ENCODE assay signal across 18 cellular contexts in the genomic region with DNA sequence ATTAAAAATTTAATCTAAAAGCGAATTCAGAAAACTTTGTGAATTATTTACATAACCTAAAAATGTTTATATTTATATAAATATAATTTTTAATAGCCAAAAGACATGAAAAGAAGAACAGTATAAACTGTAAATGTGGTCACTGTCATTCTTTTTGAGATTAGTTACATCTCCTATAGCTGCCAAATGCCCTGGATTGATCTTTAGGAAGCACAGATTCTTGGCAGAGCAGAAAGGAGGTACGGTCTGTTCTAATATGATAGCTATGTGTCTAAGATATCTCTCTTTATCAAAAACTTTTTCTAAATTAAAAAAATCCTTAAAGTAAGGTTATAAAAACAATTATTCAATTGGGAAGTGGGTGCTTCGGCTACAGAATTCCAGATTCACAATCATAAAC.
"Had no signal": no experiment of that assay in that cellular context is flagged by ENCODE, and none has a peak within 500 bp of the region (broad histone marks: within the 10 kb centered on the region; RNA-seq: fewer than 3 reads in every experiment).

No MANE protein-coding gene starts in this region.

- H3K36me3 ChIP-seq: breast epithelium, prostate gland, thoracic aorta, upper lobe of left lung had no signal

- H3K9me3 ChIP-seq: breast epithelium, prostate gland, thoracic aorta, upper lobe of left lung had no signal

- H3K4me3 ChIP-seq: breast epithelium, prostate gland, skin epidermis, thoracic aorta, upper lobe of left lung had no signal

- ATAC-seq: activated CD8-positive, alpha-beta T cell treated with anti-CD3 and anti-CD28 coated beads for 36 hours; activated T-cell treated with anti-CD3 and anti-CD28 coated beads, Interleukin-2, amount 50 U/mL, for 4 hours; right cardiac atrium; stimulated activated effector memory CD8-positive, alpha-beta T cell treated with anti-CD3 and anti-CD28 coated beads, Interleukin-12 subunit alpha, Interleukin-12 subunit beta, amount 100 ng/mL, for 72 hours had no signal

- H3K27ac ChIP-seq: breast epithelium, prostate gland, thoracic aorta, upper lobe of left lung had no signal

- DNase-seq: activated CD4-positive, alpha-beta T cell treated with anti-CD3 and anti-CD28 coated beads for 48 hours; activated CD4-positive, CD25-positive, alpha-beta regulatory T cell; activated CD8-positive, alpha-beta T cell treated with anti-CD3 and anti-CD28 coated beads for 36 hours; activated effector memory CD4-positive, alpha-beta T cell treated with Interleukin-2 at 50 U/mL for 16 hours; activated naive CD4-positive, alpha-beta T cell treated with anti-CD3 and anti-CD28 coated beads, Interleukin-2, amount 10 ng/mL, durations not matched to agents 7 days and 5 days; activated T-cell treated with anti-CD3 and anti-CD28 coated beads, Interleukin-2, amount 50 U/mL, for 4 hours; cortex of kidney; right cardiac atrium; stimulated activated CD4-positive, alpha-beta T cell treated with anti-CD3 and anti-CD28 coated beads, Interleukin-4, amount 100 ng/mL, for 1 hour; T-helper 1 cell; T-helper 9 cell; upper lobe of left lung had no signal

- FAIRE-seq: astrocyte had no signal

- H3K4me1 ChIP-seq: breast epithelium, prostate gland, upper lobe of left lung had no signal

- H3K27me3 ChIP-seq: breast epithelium, upper lobe of left lung had no signal
